9 cellular contexts compared by ENCODE assay signal in genomic region chr7:15686209-15686956, GRCh38. TPM values are rescaled to one million over a fixed set of nuclear protein-coding genes. Genes with fewer than 3 reads are reported as not detected.
DNase-seq lines count a peak whose midpoint lies in the region; ATAC-seq, FAIRE-seq and TF ChIP-seq lines count a peak whose summit lies in the region.
"Had no signal": no experiment of that assay in that cellular context is flagged by ENCODE, and none has a peak within 500 bp of the region (broad histone marks: within the 10 kb centered on the region; RNA-seq: fewer than 3 reads in every experiment).

Gene MEOX2, minus strand, starts transcription at chr7:15686683. Its CDS starts 281 bp downstream, at chr7:15686402.

- in situ Hi-C loops in brain microvascular endothelial cell (cut with HindIII; ENCODE audit: low pct_ligation_motif_present, low sequenced_read_pairs), result no loop called here

- peak within 1 kb of the TSS; percentile 57 for H3K4me2 ChIP-seq in HCT116 (ENCODE audit: low read length)

- RAD21 ChIA-PET in HCT116 (lab: Charles Lee; ENCODE audit: low non-redundant PET in 1 of 2, low total read pairs in 2 of 2, uncharacterized antibody in 2 of 2, unreplicated experiment in 2 of 2), result no interaction called here

- TF ChIP-seq POLR2A in HCT116 (IDR thresholded peaks at IDR 0.05; ENCODE audit: borderline replicate concordance, extremely low read depth, insufficient read depth, insufficient read length), result no peak

- H4K20me1 ChIP-seq in HCT116 (ENCODE audit: insufficient read depth), result no peaks in the 10 kb centered on the region

- H3K27me3 Mint-ChIP-seq in stimulated activated memory B cell treated with anti-CD40 and anti-IgM and Interleukin-4, amounts not matched to agents 10 μg/mL and 1 μg/mL and 100 μg/mL, for 72 hours, result peaks cover 35% of the 10 kb centered on the region

- H3K4me1 ChIP-seq in HCT116 (ENCODE audit: control insufficient read depth in 1 of 2, insufficient read depth in 2 of 2, low read length in 2 of 2), result peaks cover 0 to 6% of the 10 kb centered on the region in 2 experiments; a peak in 1 of 4 replicates
- peaks cover 3 to 5% of the 10 kb centered on the region in 2 donors for H3K4me1 ChIP-seq in small intestine (ENCODE audit: control insufficient read depth in 2 of 2, insufficient read depth in 1 of 2, low read depth in 1 of 2, low read length in 1 of 2)

- H3K79me2 ChIP-seq in HCT116 (ENCODE audit: insufficient read depth, low read length), result no peaks in the 10 kb centered on the region

- H3K36me3 ChIP-seq in HCT116 (ENCODE audit: control insufficient read depth in 1 of 2, insufficient read depth in 2 of 2, low read length in 2 of 2), result no peaks in the 10 kb centered on the region
- H3K36me3 ChIP-seq in brain microvascular endothelial cell (replicated peaks), result no peaks in the 10 kb centered on the region
- no peaks in the 10 kb centered on the region for H3K36me3 ChIP-seq in small intestine (ENCODE audit: control insufficient read depth in 2 of 2, insufficient read depth in 2 of 2, low read length in 2 of 2)

- H3K4me3 ChIP-seq in HCT116 (replicated peaks in 1 of 2; ENCODE audit: low read depth in 1 of 2, low read length in 2 of 2), result peak within 1 kb of the TSS in 1 of 2 experiments; percentile 27; a peak in 2 of 4 replicates
- peak within 1 kb of the TSS; percentile 51 for H3K4me3 ChIP-seq in brain microvascular endothelial cell (ENCODE audit: low read depth, low read length)
- peak within 1 kb of the TSS in 1 of 2 donors; percentile 42 for H3K4me3 ChIP-seq in small intestine (ENCODE audit: low read depth in 1 of 2, low read length in 2 of 2)

- H3K9me3 Mint-ChIP-seq in stimulated activated memory B cell treated with anti-CD40 and anti-IgM and Interleukin-4, amounts not matched to agents 10 μg/mL and 1 μg/mL and 100 μg/mL, for 72 hours, result no peaks in the 10 kb centered on the region

- DNase-seq in HCT116 (ENCODE audit: low read depth, low spot score) (no peak), brain microvascular endothelial cell (peak; percentile 29), iPS-NIHi7 (ENCODE audit: extremely low spot score) (peak; percentile 26), small intestine (peak; percentile 39), GM10266 (ENCODE audit: extremely low spot score) (no peak)
- no peak for DNase-seq in stimulated activated CD4-positive, alpha-beta T cell treated with anti-CD3 and anti-CD28 coated beads, Interleukin-4, amount 100 ng/mL, for 24 hours

- H3K4me3 Mint-ChIP-seq in stimulated activated memory B cell treated with anti-CD40 and anti-IgM and Interleukin-4, amounts not matched to agents 10 μg/mL and 1 μg/mL and 100 μg/mL, for 72 hours, result no peak within 1 kb of the TSS

- FAIRE-seq in small intestine (lab: Jason Lieb, UNC), result no peak
- FAIRE-seq: TTC549 had no signal

- no peak within 1 kb of the TSS for H3K9ac ChIP-seq in HCT116 (ENCODE audit: low read length)

- TF ChIP-seq CTCF in HCT116 (IDR thresholded peaks at IDR 0.05 in 2 of 3, conservative IDR thresholded peaks at IDR 0.05 in 1 of 3; ENCODE audit: borderline replicate concordance in 1 of 3, insufficient read depth in 1 of 3, low read depth in 2 of 3, low read length in 2 of 3) (no peak), brain microvascular endothelial cell (IDR thresholded peaks at IDR 0.05; ENCODE audit: low read depth, low read length, missing control alignments) (no peak), GM10266 (IDR thresholded peaks at IDR 0.05; ENCODE audit: control insufficient read depth, insufficient read depth, low read depth, missing control alignments) (no peak)

- WGBS in small intestine, 3 donors, result 2 to 3% (median 2%) methylated on average over 36 of the region's 36 CpGs

- H3K27me3 ChIP-seq in HCT116 (ENCODE audit: insufficient read depth, low read length) (no peaks in the 10 kb centered on the region), brain microvascular endothelial cell (replicated peaks) (peaks cover 9% of the 10 kb centered on the region), small intestine (ENCODE audit: control insufficient read depth in 2 of 2, insufficient read depth in 2 of 2, low read length in 2 of 2) (peaks cover 9 to 30% of the 10 kb centered on the region in 2 donors)

- no peak for TF ChIP-seq RAD21 in HCT116 (IDR thresholded peaks at IDR 0.05; ENCODE audit: low read depth)

- no peaks in the 10 kb centered on the region for H3K36me3 Mint-ChIP-seq in stimulated activated memory B cell treated with anti-CD40 and anti-IgM and Interleukin-4, amounts not matched to agents 10 μg/mL and 1 μg/mL and 100 μg/mL, for 72 hours

- H3K27ac Mint-ChIP-seq in stimulated activated memory B cell treated with anti-CD40 and anti-IgM and Interleukin-4, amounts not matched to agents 10 μg/mL and 1 μg/mL and 100 μg/mL, for 72 hours, result no peak within 1 kb of the TSS

- ATAC-seq in HCT116 (0 out of 2 replicates have a peak, but pooled peaks have one; percentile 17), GM18873 (IDR thresholded peaks at IDR 0.05; ENCODE audit: low FRiP score, unreplicated experiment) (no peak)
- ATAC-seq in stimulated activated memory B cell treated with anti-CD40 and anti-IgM and Interleukin-4, amounts not matched to agents 10 μg/mL and 1 μg/mL and 100 μg/mL, for 72 hours, result no peak

- intact Hi-C loops in HCT116 (cut with micrococcal nuclease), result no loop called here

- H3K4me1 Mint-ChIP-seq in stimulated activated memory B cell treated with anti-CD40 and anti-IgM and Interleukin-4, amounts not matched to agents 10 μg/mL and 1 μg/mL and 100 μg/mL, for 72 hours, result no peaks in the 10 kb centered on the region

- H3K9me3 ChIP-seq in HCT116 (ENCODE audit: control insufficient read depth in 1 of 2, insufficient read depth in 1 of 2, low read depth in 1 of 2, low read length in 2 of 2) (no peaks in the 10 kb centered on the region), small intestine (ENCODE audit: control insufficient read depth, low read depth) (no peaks in the 10 kb centered on the region)

- H3K9me2 ChIP-seq in HCT116 (ENCODE audit: insufficient read depth), result no peaks in the 10 kb centered on the region

- H3K27ac ChIP-seq in HCT116 (ENCODE audit: low read depth, low read length), result no peak within 1 kb of the TSS
- H3K27ac ChIP-seq in brain microvascular endothelial cell, result no peak within 1 kb of the TSS
- no peak within 1 kb of the TSS for H3K27ac ChIP-seq in small intestine (ENCODE audit: low read depth in 1 of 2, low read length in 1 of 2)

- no peak within 1 kb of the TSS for H2AFZ ChIP-seq in HCT116 (ENCODE audit: low read depth, low read length, poor library complexity, severe bottlenecking)

- POLR2A ChIA-PET in HCT116 (lab: Charles Lee), result no interaction called here

- no TSS peak for BruUV-seq in HCT116 (replicated peaks; lab: Mats Ljungman, UMichigan)

- CTCF ChIA-PET in HCT116 (lab: Charles Lee), result no interaction called here

TF ChIP-seq in HCT116, 20 proteins besides CTCF, POLR2A, EP300 and RAD21:
- TF ChIP-seq JUND (IDR thresholded peaks at IDR 0.05) (no peak), TCF7L2 (IDR thresholded peaks at IDR 0.05; ENCODE audit: borderline replicate concordance, extremely low read depth, insufficient read depth, insufficient read length) (no peak), SRF (IDR thresholded peaks at IDR 0.05; ENCODE audit: low read depth) (no peak), ZNF274 (IDR thresholded peaks at IDR 0.05; ENCODE audit: low read depth, low read length) (no peak), ZFX (IDR thresholded peaks at IDR 0.05) (no peak), POLR2AphosphoS5 (IDR thresholded peaks at IDR 0.05; ENCODE audit: low read depth, low read length) (no peak), YY1 (IDR thresholded peaks at IDR 0.05; ENCODE audit: extremely low read depth, insufficient replicate concordance, low read depth, low read length) (no peak), EZH2 (IDR thresholded peaks at IDR 0.05) (no peak), EGR1 (IDR thresholded peaks at IDR 0.05; ENCODE audit: low read depth) (no peak)
- TF ChIP-seq, protein P1, sequence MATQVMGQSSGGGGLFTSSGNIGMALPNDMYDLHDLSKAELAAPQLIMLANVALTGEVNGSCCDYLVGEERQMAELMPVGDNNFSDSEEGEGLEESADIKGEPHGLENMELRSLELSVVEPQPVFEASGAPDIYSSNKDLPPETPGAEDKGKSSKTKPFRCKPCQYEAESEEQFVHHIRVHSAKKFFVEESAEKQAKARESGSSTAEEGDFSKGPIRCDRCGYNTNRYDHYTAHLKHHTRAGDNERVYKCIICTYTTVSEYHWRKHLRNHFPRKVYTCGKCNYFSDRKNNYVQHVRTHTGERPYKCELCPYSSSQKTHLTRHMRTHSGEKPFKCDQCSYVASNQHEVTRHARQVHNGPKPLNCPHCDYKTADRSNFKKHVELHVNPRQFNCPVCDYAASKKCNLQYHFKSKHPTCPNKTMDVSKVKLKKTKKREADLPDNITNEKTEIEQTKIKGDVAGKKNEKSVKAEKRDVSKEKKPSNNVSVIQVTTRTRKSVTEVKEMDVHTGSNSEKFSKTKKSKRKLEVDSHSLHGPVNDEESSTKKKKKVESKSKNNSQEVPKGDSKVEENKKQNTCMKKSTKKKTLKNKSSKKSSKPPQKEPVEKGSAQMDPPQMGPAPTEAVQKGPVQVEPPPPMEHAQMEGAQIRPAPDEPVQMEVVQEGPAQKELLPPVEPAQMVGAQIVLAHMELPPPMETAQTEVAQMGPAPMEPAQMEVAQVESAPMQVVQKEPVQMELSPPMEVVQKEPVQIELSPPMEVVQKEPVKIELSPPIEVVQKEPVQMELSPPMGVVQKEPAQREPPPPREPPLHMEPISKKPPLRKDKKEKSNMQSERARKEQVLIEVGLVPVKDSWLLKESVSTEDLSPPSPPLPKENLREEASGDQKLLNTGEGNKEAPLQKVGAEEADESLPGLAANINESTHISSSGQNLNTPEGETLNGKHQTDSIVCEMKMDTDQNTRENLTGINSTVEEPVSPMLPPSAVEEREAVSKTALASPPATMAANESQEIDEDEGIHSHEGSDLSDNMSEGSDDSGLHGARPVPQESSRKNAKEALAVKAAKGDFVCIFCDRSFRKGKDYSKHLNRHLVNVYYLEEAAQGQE (IDR thresholded peaks at IDR 0.05; ENCODE audit: low read depth), result no peak

RNA-seq across cellular contexts. Expression of gene MEOX2, which starts in this region (rescaled TPM):
- total RNA-seq in HCT116 (2021; ENCODE audit: unreplicated experiment), result not detected
- polyA plus RNA-seq in HCT116 (2012), result not detected in 2 replicates
- 1 to 10 TPM in 1 of 3 donors, not detected in 2; 2.4 TPM for polyA plus RNA-seq in small intestine

Comparison
In these comparisons a context has a peak if more than half of its experiments do, and no peak if none do; other contexts are left out.
1. Peak in ATAC-seq and H3K4me2 ChIP-seq in HCT116; RNA of the gene not detected or under 1 TPM.
2. DNase-seq: peak in brain microvascular endothelial cell (single experiment), iPS-NIHi7 (single experiment) and small intestine (single experiment); none in HCT116 (single experiment), GM10266 (single experiment) and stimulated activated CD4-positive, alpha-beta T cell treated with anti-CD3 and anti-CD28 coated beads, Interleukin-4, amount 100 ng/mL, for 24 hours (single experiment).